ENCODE assay signal across 27 cellular contexts in genomic region chr13:82176761-82177160, GRCh38.
"Had no signal": no experiment of that assay in that cellular context is flagged by ENCODE, and none has a peak within 500 bp of the region (broad histone marks: within the 10 kb centered on the region; RNA-seq: fewer than 3 reads in every experiment).

No MANE protein-coding gene starts in this region.

- H3K27ac ChIP-seq: stomach, suprapubic skin, testis, thoracic aorta, thyroid gland, tibial artery, tibial nerve, transverse colon, upper lobe of right lung, uterus, vagina had no signal

- H3K9me3 Mint-ChIP-seq: stimulated activated memory B cell treated with anti-CD40 and anti-IgM and Interleukin-4, amounts not matched to agents 10 μg/mL and 1 μg/mL and 100 μg/mL, for 72 hours; type B pancreatic cell had no signal

- H3K4me3 ChIP-seq: stomach, suprapubic skin, testis, thoracic aorta, thyroid gland, tibial artery, tibial nerve, transverse colon, upper lobe of right lung, uterus, vagina had no signal

- DNase-seq: stimulated activated CD4-positive, alpha-beta T cell treated with anti-CD3 and anti-CD28 coated beads, Interleukin-2, amount 100 ng/mL, for 48 hours; stimulated activated CD4-positive, alpha-beta T cell treated with anti-CD3 and anti-CD28 coated beads, Interleukin-4, amount 100 ng/mL, for 1 hour; stimulated activated CD4-positive, alpha-beta T cell treated with anti-CD3 and anti-CD28 coated beads, Interleukin-4, amount 100 ng/mL, for 24 hours; stimulated activated CD4-positive, alpha-beta T cell treated with anti-CD3 and anti-CD28 coated beads, Interleukin-4, amount 100 ng/mL, for 4 hours; stimulated activated CD8-positive, alpha-beta memory T cell treated with anti-CD3 and anti-CD28 coated beads, Interleukin-4, amount 100 ng/mL, for 48 hours; stimulated activated naive B cell treated with anti-CD40 and anti-IgM and Interleukin-4, amounts not matched to agents 10 μg/mL and 1 μg/mL and 100 μg/mL, for 72 hours; stimulated activated naive CD4-positive, alpha-beta T cell; stimulated activated naive CD4-positive, alpha-beta T cell treated with Interleukin-2 at 50 U/mL for 16 hours; stimulated activated naive CD8-positive, alpha-beta T cell treated with anti-CD3 and anti-CD28 coated beads, Interleukin-15, amount 100 ng/mL, for 72 hours; stimulated activated naive CD8-positive, alpha-beta T cell treated with anti-CD3 and anti-CD28 coated beads, Interleukin-15, Interleukin-2, amounts not matched to agents 100 U/mL and 50 U/mL, for 24 hours; stomach; substantia nigra; testis; thyroid gland; tibial artery; transverse colon; trophoblast cell; upper lobe of right lung; uterus had no signal

- H3K4me1 Mint-ChIP-seq: stimulated activated effector memory CD8-positive, alpha-beta T cell treated with anti-CD3 and anti-CD28 coated beads, Interleukin-12 subunit alpha, Interleukin-12 subunit beta, amount 100 ng/mL, for 72 hours; stimulated activated memory B cell treated with anti-CD40 and anti-IgM and Interleukin-4, amounts not matched to agents 10 μg/mL and 1 μg/mL and 100 μg/mL, for 72 hours; stimulated activated naive B cell treated with anti-CD40 and anti-IgM and Interleukin-4, amounts not matched to agents 10 μg/mL and 1 μg/mL and 100 μg/mL, for 72 hours; stimulated activated naive CD8-positive, alpha-beta T cell treated with anti-CD3 and anti-CD28 coated beads, Interleukin-15, amount 100 ng/mL, for 72 hours had no signal

- H3K4me1 ChIP-seq: stomach, suprapubic skin, testis, thyroid gland, tibial artery, tibial nerve, transverse colon, upper lobe of right lung, uterus, vagina had no signal

- H3K36me3 ChIP-seq: stomach, suprapubic skin, thoracic aorta, thyroid gland, tibial artery, tibial nerve, transverse colon, upper lobe of right lung, uterus, vagina had no signal

- H3K27me3 ChIP-seq: stomach, suprapubic skin, testis, thyroid gland, tibial artery, tibial nerve, transverse colon, upper lobe of right lung, uterus, vagina had no signal

- H3K36me3 Mint-ChIP-seq: stimulated activated effector memory CD8-positive, alpha-beta T cell treated with anti-CD3 and anti-CD28 coated beads, Interleukin-12 subunit alpha, Interleukin-12 subunit beta, amount 100 ng/mL, for 72 hours; stimulated activated memory B cell treated with anti-CD40 and anti-IgM and Interleukin-4, amounts not matched to agents 10 μg/mL and 1 μg/mL and 100 μg/mL, for 72 hours; stimulated activated naive B cell treated with anti-CD40 and anti-IgM and Interleukin-4, amounts not matched to agents 10 μg/mL and 1 μg/mL and 100 μg/mL, for 72 hours; type B pancreatic cell had no signal

- H3K9me3 ChIP-seq: stomach, testis, thoracic aorta, thyroid gland, tibial artery, tibial nerve, transverse colon, upper lobe of right lung, uterus, vagina had no signal

- H3K4me3 Mint-ChIP-seq: stimulated activated effector memory CD8-positive, alpha-beta T cell treated with anti-CD3 and anti-CD28 coated beads, Interleukin-12 subunit alpha, Interleukin-12 subunit beta, amount 100 ng/mL, for 72 hours; stimulated activated memory B cell treated with anti-CD40 and anti-IgM and Interleukin-4, amounts not matched to agents 10 μg/mL and 1 μg/mL and 100 μg/mL, for 72 hours; stimulated activated naive B cell treated with anti-CD40 and anti-IgM and Interleukin-4, amounts not matched to agents 10 μg/mL and 1 μg/mL and 100 μg/mL, for 72 hours; stimulated activated naive CD8-positive, alpha-beta T cell treated with anti-CD3 and anti-CD28 coated beads, Interleukin-15, amount 100 ng/mL, for 72 hours; stimulated activated naive CD8-positive, alpha-beta T cell treated with anti-CD3 and anti-CD28 coated beads, Interleukin-15, Interleukin-2, amounts not matched to agents 100 ng/mL and 50 ng/mL, for 24 hours; type B pancreatic cell had no signal

- H3K27me3 Mint-ChIP-seq: stimulated activated memory B cell treated with anti-CD40 and anti-IgM and Interleukin-4, amounts not matched to agents 10 μg/mL and 1 μg/mL and 100 μg/mL, for 72 hours; stimulated activated naive B cell treated with anti-CD40 and anti-IgM and Interleukin-4, amounts not matched to agents 10 μg/mL and 1 μg/mL and 100 μg/mL, for 72 hours; stimulated activated naive CD8-positive, alpha-beta T cell treated with anti-CD3 and anti-CD28 coated beads, Interleukin-15, amount 100 ng/mL, for 72 hours; stimulated activated naive CD8-positive, alpha-beta T cell treated with anti-CD3 and anti-CD28 coated beads, Interleukin-15, Interleukin-2, amounts not matched to agents 100 ng/mL and 50 ng/mL, for 24 hours; type B pancreatic cell had no signal

- H3K27ac Mint-ChIP-seq: stimulated activated effector memory CD8-positive, alpha-beta T cell treated with anti-CD3 and anti-CD28 coated beads, Interleukin-12 subunit alpha, Interleukin-12 subunit beta, amount 100 ng/mL, for 72 hours; stimulated activated memory B cell treated with anti-CD40 and anti-IgM and Interleukin-4, amounts not matched to agents 10 μg/mL and 1 μg/mL and 100 μg/mL, for 72 hours; stimulated activated naive B cell treated with anti-CD40 and anti-IgM and Interleukin-4, amounts not matched to agents 10 μg/mL and 1 μg/mL and 100 μg/mL, for 72 hours; stimulated activated naive CD8-positive, alpha-beta T cell treated with anti-CD3 and anti-CD28 coated beads, Interleukin-15, amount 100 ng/mL, for 72 hours; stimulated activated naive CD8-positive, alpha-beta T cell treated with anti-CD3 and anti-CD28 coated beads, Interleukin-15, Interleukin-2, amounts not matched to agents 100 ng/mL and 50 ng/mL, for 24 hours; type B pancreatic cell had no signal

- ATAC-seq: stimulated activated effector memory CD8-positive, alpha-beta T cell treated with anti-CD3 and anti-CD28 coated beads, Interleukin-12 subunit alpha, Interleukin-12 subunit beta, amount 100 ng/mL, for 72 hours; stimulated activated memory B cell treated with anti-CD40 and anti-IgM and Interleukin-4, amounts not matched to agents 10 μg/mL and 1 μg/mL and 100 μg/mL, for 72 hours; stimulated activated naive B cell treated with anti-CD40 and anti-IgM and Interleukin-4, amounts not matched to agents 10 μg/mL and 1 μg/mL and 100 μg/mL, for 72 hours; stimulated activated naive CD8-positive, alpha-beta T cell treated with anti-CD3 and anti-CD28 coated beads, Interleukin-15, amount 100 ng/mL, for 72 hours; stimulated activated naive CD8-positive, alpha-beta T cell treated with anti-CD3 and anti-CD28 coated beads, Interleukin-15, Interleukin-2, amounts not matched to agents 100 U/mL and 50 U/mL, for 24 hours; upper lobe of right lung had no signal
